In genomic region chr17:61219460-61219859, GRCh38 we compare ENCODE assay signal across 16 cellular contexts.
DNase-seq lines count a peak whose midpoint lies in the region; ATAC-seq and TF ChIP-seq lines count a peak whose summit lies in the region.
"Had no signal": no experiment of that assay in that cellular context is flagged by ENCODE, and none has a peak within 500 bp of the region (broad histone marks: within the 10 kb centered on the region; RNA-seq: fewer than 3 reads in every experiment).

No MANE protein-coding gene starts in this region.

- H3K9me3 ChIP-seq in Panc1 (ENCODE audit: control insufficient read depth, insufficient read depth, low read depth, low read length) (no peaks in the 10 kb centered on the region; the same call in 1 of the 2 replicates), osteoblast (ENCODE audit: low read depth, low read length) (no peaks in the 10 kb centered on the region)
- H3K9me3 ChIP-seq: adrenal gland had no signal

- H2AFZ ChIP-seq in osteoblast (ENCODE audit: low read length): no peak overlapping the region
- H2AFZ ChIP-seq: GM23338 had no signal

- POLR2A ChIA-PET in BJ (lab: Charles Lee) (no interaction called here), Panc1 (lab: Charles Lee) (no interaction called here), RWPE1 (lab: Yijun Ruan, JAX; ENCODE audit: low non-redundant PET) (no interaction called here)

- TF ChIP-seq CTCF in BJ (IDR thresholded peaks at IDR 0.05; ENCODE audit: insufficient read depth, low read depth, low read length) (no peak), Panc1 (IDR thresholded peaks at IDR 0.05) (no peak), foreskin fibroblast (IDR thresholded peaks at IDR 0.05; ENCODE audit: low read depth, low read length) (no peak), osteoblast (IDR thresholded peaks at IDR 0.05; ENCODE audit: extremely low read depth, low read depth, low read length) (no peak), RWPE1 (conservative IDR thresholded peaks at IDR 0.05; ENCODE audit: low read depth) (no peak)

- H3K27me3 ChIP-seq in BJ (ENCODE audit: control insufficient read depth, insufficient read depth, low read length): no peaks in the 10 kb centered on the region
- H3K27me3 ChIP-seq in Panc1 (ENCODE audit: control insufficient read depth, insufficient read depth, low read length): no peaks in the 10 kb centered on the region
- H3K27me3 ChIP-seq in osteoblast (ENCODE audit: insufficient read depth, low read length): no peaks in the 10 kb centered on the region
- H3K27me3 ChIP-seq: adrenal gland had no signal

- DNase-seq in BJ (ENCODE audit: low read depth) (peak; percentile 43), Panc1 (ENCODE audit: low read depth, low spot score) (no peak), foreskin fibroblast (peak; percentile 75 to 77), osteoblast (ENCODE audit: insufficient read length, low spot score, missing footprints) (peak; percentile 91), DMS153 treated with DMSO at 0.1 percent for 48 hours (lab: John Stamatoyannopoulos, UW; ENCODE audit: unreplicated experiment) (no peak), RWPE1 (ENCODE audit: low spot score) (no peak)
- DNase-seq: activated CD4-positive, alpha-beta memory T cell treated with anti-CD3 and anti-CD28 coated beads, Interleukin-2, amount 10 ng/mL, durations not matched to agents 7 days and 5 days; effector CD8-positive, alpha-beta T cell; NCI-H1694; NK-92 treated with Interleukin-12 subunit alpha and Interleukin-12 subunit beta, amount 100 ng/mL, for 24 hours; stimulated activated CD4-positive, alpha-beta T cell treated with anti-CD3 and anti-CD28 coated beads, Interleukin-12 subunit alpha, Interleukin-12 subunit beta, amount 100 ng/mL, for 4 hours; T-cell had no signal

- no peaks in the 10 kb centered on the region for H3K36me3 ChIP-seq in BJ (ENCODE audit: control insufficient read depth, insufficient read depth, low read length)
- H3K36me3 ChIP-seq in Panc1 (ENCODE audit: control insufficient read depth, insufficient read depth, low read length): no peaks in the 10 kb centered on the region
- H3K36me3 ChIP-seq in osteoblast (ENCODE audit: insufficient read depth, low read length): no peaks in the 10 kb centered on the region
- H3K36me3 ChIP-seq: adrenal gland had no signal

- CTCF ChIA-PET in BJ (lab: Yijun Ruan, JAX) (interaction anchor here (0.9 to 1.7 kb wide), 3 partner anchors 10 to 18 kb away, joined by 3 read pairs; no protein-coding TSS in a partner anchor), Panc1 (lab: Charles Lee) (no interaction called here), RWPE1 (lab: Yijun Ruan, JAX) (no interaction called here)

- H3K27ac ChIP-seq in Panc1 (ENCODE audit: low read length) (peak overlapping the region; percentile 60; the same call in 1 of the 2 replicates), osteoblast (ENCODE audit: low read depth, low read length) (peak overlapping the region; percentile 24), RWPE1 (no peak overlapping the region)

- no peaks in the 10 kb centered on the region for H3K79me2 ChIP-seq in osteoblast (ENCODE audit: insufficient read depth, low read length)

- BruUV-seq in Panc1 (replicated peaks; lab: Mats Ljungman, UMichigan): no TSS peak

- H4K20me1 ChIP-seq in osteoblast (ENCODE audit: insufficient read depth, low read length): no peaks in the 10 kb centered on the region

- H3K4me1 ChIP-seq in Panc1 (ENCODE audit: control insufficient read depth, insufficient read depth, low read length): peaks cover 9% of the 10 kb centered on the region; the same call in 1 of the 2 replicates
- peaks cover 22% of the 10 kb centered on the region for H3K4me1 ChIP-seq in osteoblast (ENCODE audit: insufficient read depth, low read length)

- no peak for ATAC-seq in Panc1
- ATAC-seq in GM18502 (IDR thresholded peaks at IDR 0.05; ENCODE audit: poor library complexity, unreplicated experiment): no peak
- ATAC-seq in HG02798 (IDR thresholded peaks at IDR 0.05; ENCODE audit: poor library complexity, unreplicated experiment): no peak
- ATAC-seq: GM23338, T-cell had no signal

- intact Hi-C loops in Panc1 (cut with micrococcal nuclease; ENCODE audit: unreplicated experiment): no loop called here

- no peak overlapping the region for H3K4me2 ChIP-seq in osteoblast (ENCODE audit: insufficient read depth, low read length)
- H3K4me2 ChIP-seq: GM23338 had no signal

- H3K4me3 ChIP-seq in BJ (ENCODE audit: low read depth, low read length): no peak overlapping the region
- no peak overlapping the region for H3K4me3 ChIP-seq in Panc1 (ENCODE audit: low read depth in 2 of 2, low read length in 2 of 2)
- H3K4me3 ChIP-seq in foreskin fibroblast (ENCODE audit: low read depth in 1 of 2, low read length in 2 of 2): no peak overlapping the region
- H3K4me3 ChIP-seq in osteoblast (ENCODE audit: insufficient read depth, low read length): no peak overlapping the region
- H3K4me3 ChIP-seq: adrenal gland, GM23338 had no signal

- in situ Hi-C loops in Panc1 (cut with HindIII; ENCODE audit: low pct_unique_long_range_greater_than_20kb, low sequenced_read_pairs): no loop called here

Comparison
In these comparisons a context has a peak if more than half of its experiments do, and no peak if none do; other contexts are left out.
1. DNase-seq: peak in BJ (single experiment), foreskin fibroblast (2 of 2) and osteoblast (single experiment); none in Panc1 (single experiment), DMS153 treated with DMSO at 0.1 percent for 48 hours (single experiment) and RWPE1 (single experiment).